Comparison of ENCODE assay signal across 2 cellular contexts in the genomic region with DNA sequence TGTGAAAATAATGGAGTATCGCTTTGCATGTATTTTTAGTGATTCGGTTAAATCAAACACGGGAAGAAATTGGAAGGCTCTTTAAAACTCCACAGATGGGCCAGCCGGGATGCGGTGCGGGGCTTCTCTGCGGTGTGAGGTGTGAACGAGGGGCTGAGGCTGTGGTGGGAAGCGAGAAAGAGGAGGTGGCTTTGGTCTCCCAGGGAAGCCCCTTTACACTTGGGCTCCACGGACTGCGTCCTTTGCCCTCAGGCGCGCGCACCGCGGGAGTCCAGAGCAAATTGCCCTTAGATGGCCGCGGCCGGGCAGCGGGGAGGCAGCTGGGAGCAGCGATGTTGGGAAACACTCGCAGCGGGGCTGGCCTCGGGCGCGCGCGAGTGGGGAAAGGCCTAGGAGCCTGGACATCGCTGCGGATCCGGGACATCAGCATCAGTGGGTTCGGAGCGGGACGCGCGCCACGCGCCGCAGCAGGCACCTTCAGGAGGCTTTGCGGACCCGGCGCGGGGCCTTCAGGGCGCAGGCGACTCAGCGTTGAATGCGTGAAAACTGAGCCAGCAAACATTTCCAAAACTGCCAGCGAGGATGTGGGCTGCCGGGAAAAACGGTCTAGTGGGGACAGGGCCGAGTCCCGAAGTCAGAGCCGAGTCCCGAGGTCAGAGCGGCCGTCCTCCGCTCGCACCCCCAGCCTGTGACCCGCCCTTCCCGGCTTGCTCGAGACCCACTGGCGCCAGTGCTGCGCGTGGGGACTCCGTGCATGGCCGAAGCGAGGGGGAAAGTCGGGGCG.
TF ChIP-seq lines count a peak whose summit lies in the region.

No MANE protein-coding gene starts in this region.

TF ChIP-seq in SK-N-SH, 30 proteins besides CTCF, POLR2A, EP300 and RAD21 (continued from another document):
- TF ChIP-seq, protein P1, sequence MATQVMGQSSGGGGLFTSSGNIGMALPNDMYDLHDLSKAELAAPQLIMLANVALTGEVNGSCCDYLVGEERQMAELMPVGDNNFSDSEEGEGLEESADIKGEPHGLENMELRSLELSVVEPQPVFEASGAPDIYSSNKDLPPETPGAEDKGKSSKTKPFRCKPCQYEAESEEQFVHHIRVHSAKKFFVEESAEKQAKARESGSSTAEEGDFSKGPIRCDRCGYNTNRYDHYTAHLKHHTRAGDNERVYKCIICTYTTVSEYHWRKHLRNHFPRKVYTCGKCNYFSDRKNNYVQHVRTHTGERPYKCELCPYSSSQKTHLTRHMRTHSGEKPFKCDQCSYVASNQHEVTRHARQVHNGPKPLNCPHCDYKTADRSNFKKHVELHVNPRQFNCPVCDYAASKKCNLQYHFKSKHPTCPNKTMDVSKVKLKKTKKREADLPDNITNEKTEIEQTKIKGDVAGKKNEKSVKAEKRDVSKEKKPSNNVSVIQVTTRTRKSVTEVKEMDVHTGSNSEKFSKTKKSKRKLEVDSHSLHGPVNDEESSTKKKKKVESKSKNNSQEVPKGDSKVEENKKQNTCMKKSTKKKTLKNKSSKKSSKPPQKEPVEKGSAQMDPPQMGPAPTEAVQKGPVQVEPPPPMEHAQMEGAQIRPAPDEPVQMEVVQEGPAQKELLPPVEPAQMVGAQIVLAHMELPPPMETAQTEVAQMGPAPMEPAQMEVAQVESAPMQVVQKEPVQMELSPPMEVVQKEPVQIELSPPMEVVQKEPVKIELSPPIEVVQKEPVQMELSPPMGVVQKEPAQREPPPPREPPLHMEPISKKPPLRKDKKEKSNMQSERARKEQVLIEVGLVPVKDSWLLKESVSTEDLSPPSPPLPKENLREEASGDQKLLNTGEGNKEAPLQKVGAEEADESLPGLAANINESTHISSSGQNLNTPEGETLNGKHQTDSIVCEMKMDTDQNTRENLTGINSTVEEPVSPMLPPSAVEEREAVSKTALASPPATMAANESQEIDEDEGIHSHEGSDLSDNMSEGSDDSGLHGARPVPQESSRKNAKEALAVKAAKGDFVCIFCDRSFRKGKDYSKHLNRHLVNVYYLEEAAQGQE (IDR thresholded peaks at IDR 0.05; ENCODE audit: low read depth, low read length) = no peak
- TF ChIP-seq TAF1 (IDR thresholded peaks at IDR 0.05; ENCODE audit: borderline replicate concordance, low read depth, low read length) (no peak), NFIC (IDR thresholded peaks at IDR 0.05; ENCODE audit: borderline replicate concordance) (no peak), RCOR1 (IDR thresholded peaks at IDR 0.05; ENCODE audit: low read length) (no peak), TEAD4 (IDR thresholded peaks at IDR 0.05; ENCODE audit: borderline replicate concordance, insufficient read depth) (no peak)
- TF ChIP-seq, protein P2, sequence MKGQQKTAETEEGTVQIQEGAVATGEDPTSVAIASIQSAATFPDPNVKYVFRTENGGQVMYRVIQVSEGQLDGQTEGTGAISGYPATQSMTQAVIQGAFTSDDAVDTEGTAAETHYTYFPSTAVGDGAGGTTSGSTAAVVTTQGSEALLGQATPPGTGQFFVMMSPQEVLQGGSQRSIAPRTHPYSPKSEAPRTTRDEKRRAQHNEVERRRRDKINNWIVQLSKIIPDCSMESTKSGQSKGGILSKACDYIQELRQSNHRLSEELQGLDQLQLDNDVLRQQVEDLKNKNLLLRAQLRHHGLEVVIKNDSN (IDR thresholded peaks at IDR 0.05; ENCODE audit: borderline replicate concordance, low read depth) = no peak
- TF ChIP-seq, protein P3, sequence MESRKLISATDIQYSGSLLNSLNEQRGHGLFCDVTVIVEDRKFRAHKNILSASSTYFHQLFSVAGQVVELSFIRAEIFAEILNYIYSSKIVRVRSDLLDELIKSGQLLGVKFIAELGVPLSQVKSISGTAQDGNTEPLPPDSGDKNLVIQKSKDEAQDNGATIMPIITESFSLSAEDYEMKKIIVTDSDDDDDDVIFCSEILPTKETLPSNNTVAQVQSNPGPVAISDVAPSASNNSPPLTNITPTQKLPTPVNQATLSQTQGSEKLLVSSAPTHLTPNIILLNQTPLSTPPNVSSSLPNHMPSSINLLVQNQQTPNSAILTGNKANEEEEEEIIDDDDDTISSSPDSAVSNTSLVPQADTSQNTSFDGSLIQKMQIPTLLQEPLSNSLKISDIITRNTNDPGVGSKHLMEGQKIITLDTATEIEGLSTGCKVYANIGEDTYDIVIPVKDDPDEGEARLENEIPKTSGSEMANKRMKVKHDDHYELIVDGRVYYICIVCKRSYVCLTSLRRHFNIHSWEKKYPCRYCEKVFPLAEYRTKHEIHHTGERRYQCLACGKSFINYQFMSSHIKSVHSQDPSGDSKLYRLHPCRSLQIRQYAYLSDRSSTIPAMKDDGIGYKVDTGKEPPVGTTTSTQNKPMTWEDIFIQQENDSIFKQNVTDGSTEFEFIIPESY (IDR thresholded peaks at IDR 0.05; ENCODE audit: borderline replicate concordance, low read depth) = no peak

TF ChIP-seq in SK-N-SH treated with all-trans-retinoic acid at 6 μM for 48 hours, 23 proteins besides CTCF, POLR2A, EP300 and RAD21 (continued from another document):
- TF ChIP-seq, protein P4, sequence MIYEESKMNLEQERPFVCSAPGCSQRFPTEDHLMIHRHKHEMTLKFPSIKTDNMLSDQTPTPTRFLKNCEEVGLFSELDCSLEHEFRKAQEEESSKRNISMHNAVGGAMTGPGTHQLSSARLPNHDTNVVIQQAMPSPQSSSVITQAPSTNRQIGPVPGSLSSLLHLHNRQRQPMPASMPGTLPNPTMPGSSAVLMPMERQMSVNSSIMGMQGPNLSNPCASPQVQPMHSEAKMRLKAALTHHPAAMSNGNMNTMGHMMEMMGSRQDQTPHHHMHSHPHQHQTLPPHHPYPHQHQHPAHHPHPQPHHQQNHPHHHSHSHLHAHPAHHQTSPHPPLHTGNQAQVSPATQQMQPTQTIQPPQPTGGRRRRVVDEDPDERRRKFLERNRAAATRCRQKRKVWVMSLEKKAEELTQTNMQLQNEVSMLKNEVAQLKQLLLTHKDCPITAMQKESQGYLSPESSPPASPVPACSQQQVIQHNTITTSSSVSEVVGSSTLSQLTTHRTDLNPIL (CRISPR knock-in tag; IDR thresholded peaks at IDR 0.05; ENCODE audit: low read depth) = no peak
- TF ChIP-seq ZNF8 (CRISPR knock-in tag; IDR thresholded peaks at IDR 0.05) (no peak), ZC3H10 (CRISPR knock-in tag; IDR thresholded peaks at IDR 0.05) (no peak), TCF4 (CRISPR knock-in tag; IDR thresholded peaks at IDR 0.05; ENCODE audit: borderline replicate concordance) (no peak), SNAI2 (CRISPR knock-in tag; IDR thresholded peaks at IDR 0.05) (no peak), ZFP30 (CRISPR knock-in tag; IDR thresholded peaks at IDR 0.05) (no peak), TOX (CRISPR knock-in tag; IDR thresholded peaks at IDR 0.05; ENCODE audit: borderline replicate concordance) (no peak), OSR1 (CRISPR knock-in tag; IDR thresholded peaks at IDR 0.05) (no peak)
